ENCODE assay signal across 9 cellular contexts in the genomic region with DNA sequence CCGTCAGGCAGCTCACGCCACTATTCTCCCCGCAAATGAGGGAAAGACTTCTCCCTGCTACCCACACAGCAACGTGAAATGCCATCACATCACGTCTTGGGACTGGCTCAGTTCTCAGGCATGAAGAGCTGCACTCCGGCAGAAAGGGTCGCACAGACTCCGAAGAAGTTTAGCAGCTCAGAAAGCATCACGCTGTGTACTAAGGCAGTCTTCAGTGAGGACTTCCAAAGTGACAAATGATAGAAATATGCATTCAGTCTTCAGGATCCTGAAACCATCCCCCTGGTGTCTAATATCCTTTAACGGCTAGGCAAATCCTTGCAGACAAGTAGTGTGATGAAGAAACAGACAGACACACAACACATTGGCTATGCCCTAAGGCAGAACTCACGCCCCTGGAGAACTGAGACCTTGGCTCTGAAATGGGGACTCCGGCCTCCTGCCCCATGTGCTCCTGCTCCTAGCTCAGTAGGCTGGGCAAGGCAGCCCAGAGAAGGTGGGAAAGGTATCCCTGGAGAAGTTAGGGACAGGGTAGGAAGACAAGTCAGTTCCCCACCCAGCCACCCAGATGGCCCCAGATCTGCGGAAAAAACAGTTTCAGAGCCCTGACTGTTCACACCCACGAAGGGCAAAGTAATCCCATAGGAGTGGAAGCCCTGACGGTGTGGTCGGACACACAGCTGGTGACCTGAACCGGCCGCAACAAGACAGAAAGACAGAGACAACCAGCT. TPM values are rescaled to one million over a fixed set of nuclear protein-coding genes. Genes with fewer than 3 reads are reported as not detected.
DNase-seq lines count a peak whose midpoint lies in the region; ATAC-seq, FAIRE-seq and TF ChIP-seq lines count a peak whose summit lies in the region.
"Had no signal": no experiment of that assay in that cellular context is flagged by ENCODE, and none has a peak within 500 bp of the region (broad histone marks: within the 10 kb centered on the region; RNA-seq: fewer than 3 reads in every experiment).

No MANE protein-coding gene starts in this region.

- no peak overlapping the region for H3K23ac ChIP-seq in H1 (ENCODE audit: insufficient read length)

- no peak overlapping the region for H2BK5ac ChIP-seq in H1 (ENCODE audit: low read depth, low read length)

- H3K4me2 ChIP-seq in Karpas-422 (ENCODE audit: low read depth, low read length, poor library complexity, severe bottlenecking) = peak overlapping the region; percentile 73
- peak overlapping the region; percentile 92 to 99 for H3K4me2 ChIP-seq in H1 (ENCODE audit: insufficient read depth in 1 of 2, low read depth in 2 of 2, low read length in 2 of 2)
- H3K4me2 ChIP-seq in neural cell (ENCODE audit: low read length) = peak overlapping the region; percentile 97

- H3K14ac ChIP-seq in H1 (ENCODE audit: insufficient read length) = no peak overlapping the region

- no peak overlapping the region for H4K91ac ChIP-seq in H1 (replicated peaks; ENCODE audit: insufficient read length, low read length)

- no peak overlapping the region for H2BK120ac ChIP-seq in H1 (replicated peaks; ENCODE audit: low read depth, low read length)

- H3K27me3 ChIP-seq in Karpas-422 (ENCODE audit: low read length) (no peaks in the 10 kb centered on the region), H1 (replicated peaks in 1 of 4; ENCODE audit: control insufficient read depth in 3 of 4, extremely low read depth in 1 of 4, insufficient read depth in 3 of 4, low read length in 3 of 4) (peaks cover 0 to 28% (median 15%) of the 10 kb centered on the region in 4 experiments; a peak in 5 of 7 replicates), neural cell (ENCODE audit: insufficient read depth, low read depth, low read length) (no peaks in the 10 kb centered on the region)

- WGBS in H1 (ENCODE audit: extremely low coverage in 1 of 2, insufficient coverage in 1 of 2, insufficient read length in 1 of 2, insufficient replicate concordance in 2 of 2, low coverage in 1 of 2, low lambda C conversion rate in 2 of 2, missing lambda C conversion rate in 1 of 2), 2 experiments = 52% methylated on average over 17 of the region's 18 CpGs; no CpG with 5 or more reads in 1 of the 2 experiments

- CTCF ChIA-PET in H1 (lab: Charles Lee; ENCODE audit: partially characterized antibody) = interaction anchor here (0.9 to 5.2 kb wide), 28 partner anchors 10 to 874 kb away, joined by 3 to 30 read pairs (median 5); no protein-coding TSS in a partner anchor

- peaks cover 26 to 37% of the 10 kb centered on the region in 2 donors for H3K36me3 Mint-ChIP-seq in CD14-positive monocyte

- no peak overlapping the region for H3K4ac ChIP-seq in H1 (replicated peaks; ENCODE audit: insufficient read length, low read depth, low read length)

- peak overlapping the region; percentile 72 for H3K27ac ChIP-seq in Karpas-422 (ENCODE audit: low read length)
- no peak overlapping the region for H3K27ac ChIP-seq in H1 (ENCODE audit: low read depth, low read length)
- H3K27ac ChIP-seq in neural cell (ENCODE audit: low read length) = no peak overlapping the region

- no peak overlapping the region for H2BK15ac ChIP-seq in H1 (ENCODE audit: low read length)

- H3K36me3 ChIP-seq in Karpas-422 (ENCODE audit: insufficient read depth, low read length) = peaks cover 9% of the 10 kb centered on the region
- no peaks in the 10 kb centered on the region for H3K36me3 ChIP-seq in H1 (ENCODE audit: control insufficient read depth in 2 of 4, insufficient read depth in 4 of 4, low read length in 3 of 4)
- no peaks in the 10 kb centered on the region for H3K36me3 ChIP-seq in neural cell (ENCODE audit: insufficient read depth, low read length)

- peak overlapping the region; percentile 72 for H3K9ac ChIP-seq in Karpas-422 (ENCODE audit: low read length)
- H3K9ac ChIP-seq in H1 (replicated peaks in 1 of 4; ENCODE audit: extremely low read depth in 1 of 4, low read depth in 3 of 4, low read length in 3 of 4) = no peak overlapping the region; a peak in 1 of 7 replicates
- peak overlapping the region; percentile 76 for H3K9ac ChIP-seq in neural cell (ENCODE audit: low read length)

- peaks cover 53% of the 10 kb centered on the region for H3K4me1 Mint-ChIP-seq in CD14-positive monocyte

- H3F3A ChIP-seq in neural cell (ENCODE audit: insufficient read depth, low read length, poor library complexity, severe bottlenecking) = no peaks in the 10 kb centered on the region

- FAIRE-seq in H1 (lab: Jason Lieb, UNC) = no peak
- FAIRE-seq: K562 had no signal

- H4K8ac ChIP-seq in H1 (ENCODE audit: extremely low read depth, insufficient read depth, low read length) = no peak overlapping the region

- peak overlapping the region; percentile 48 to 89 (median 85) for H3K27ac Mint-ChIP-seq in CD14-positive monocyte

- no peaks in the 10 kb centered on the region; the same call in 1 of the 2 replicates for H3K79me1 ChIP-seq in H1 (ENCODE audit: low read depth, low read length)

- TF ChIP-seq EP300 in H1 (IDR thresholded peaks at IDR 0.05; ENCODE audit: borderline replicate concordance in 1 of 2, low read depth in 2 of 2, low read length in 2 of 2) = no peak
- TF ChIP-seq EP300 in neural cell (conservative IDR thresholded peaks at IDR 0.05; ENCODE audit: poor library complexity, severe bottlenecking) = no peak

- H3K23me2 ChIP-seq in H1 (ENCODE audit: low read depth, low read length) = peaks cover 14% of the 10 kb centered on the region

- no peak for TF ChIP-seq CTCF in CD14-positive monocyte (IDR thresholded peaks at IDR 0.05)
- TF ChIP-seq CTCF in H1 (IDR thresholded peaks at IDR 0.05; ENCODE audit: control extremely low read depth in 1 of 3, insufficient read depth in 1 of 3, low read depth in 1 of 3, low read length in 3 of 3) = no peak
- no peak for TF ChIP-seq CTCF in neural cell (IDR thresholded peaks at IDR 0.05; ENCODE audit: poor library complexity, severe bottlenecking)

- no peak overlapping the region; the same call in 1 of the 2 replicates for H3K18ac ChIP-seq in H1 (ENCODE audit: extremely low read depth, low read length)

- TF ChIP-seq RAD21 in H1 (IDR thresholded peaks at IDR 0.05 in 1 of 2, conservative IDR thresholded peaks at IDR 0.05 in 1 of 2; ENCODE audit: low read depth in 2 of 2, low read length in 2 of 2) (no peak), neural cell (conservative IDR thresholded peaks at IDR 0.05) (no peak)

- H3K27me3 Mint-ChIP-seq in CD14-positive monocyte (ENCODE audit: low read depth in 3 of 3) = peaks cover 14 to 20% (median 17%) of the 10 kb centered on the region in 3 donors

- H3K9me2 ChIP-seq in Karpas-422 (replicated peaks; ENCODE audit: insufficient read depth, low read length) = no peaks in the 10 kb centered on the region
- H3K9me2 ChIP-seq in neural cell (ENCODE audit: insufficient read depth, low read length) = no peaks in the 10 kb centered on the region

- peak overlapping the region; percentile 27; the same call in 1 of the 2 replicates for H2BK12ac ChIP-seq in H1 (ENCODE audit: low read depth, low read length)

- H3K56ac ChIP-seq in H1 (replicated peaks; ENCODE audit: insufficient read length, low read depth, low read length) = no peak overlapping the region

- H2AFZ ChIP-seq in Karpas-422 (ENCODE audit: low read length) (no peak overlapping the region), H1 (ENCODE audit: low read length) (no peak overlapping the region), neural cell (ENCODE audit: low read depth, low read length) (no peak overlapping the region)

- intact Hi-C loops in CD14-positive monocyte (cut with micrococcal nuclease) = loop anchor here in 1 of 2 donors (10.0 kb wide), 1 partner anchor 54 kb away; no protein-coding TSS in a partner anchor

- H4K5ac ChIP-seq in H1 (ENCODE audit: insufficient read length, low read depth, low read length) = no peak overlapping the region

- peaks cover 0 to 3% (median 0%) of the 10 kb centered on the region in 7 donors for H3K9me3 Mint-ChIP-seq in CD14-positive monocyte

- no peak overlapping the region for H2AK5ac ChIP-seq in H1 (ENCODE audit: low read depth, low read length)

- peaks cover 28% of the 10 kb centered on the region for H3K79me2 ChIP-seq in Karpas-422 (ENCODE audit: low read length)
- peaks cover 0 to 45% of the 10 kb centered on the region in 2 experiments; a peak in 2 of 4 replicates for H3K79me2 ChIP-seq in H1 (ENCODE audit: control insufficient read depth in 1 of 2, insufficient read depth in 2 of 2, low read length in 2 of 2)
- peaks cover 48% of the 10 kb centered on the region for H3K79me2 ChIP-seq in neural cell (replicated peaks; ENCODE audit: insufficient read depth, low read length)

- peaks cover 10% of the 10 kb centered on the region; the same call in 1 of the 2 replicates for H4K20me1 ChIP-seq in Karpas-422 (ENCODE audit: insufficient read depth, low read depth, low read length)
- peaks cover 10 to 12% of the 10 kb centered on the region in 2 experiments for H4K20me1 ChIP-seq in H1 (replicated peaks in 1 of 2; ENCODE audit: control insufficient read depth in 1 of 2, insufficient read depth in 2 of 2, low read length in 2 of 2)
- no peaks in the 10 kb centered on the region for H4K20me1 ChIP-seq in neural cell (ENCODE audit: insufficient read depth)

- H3K4me3 ChIP-seq in Karpas-422 (ENCODE audit: low read length) (peak overlapping the region; percentile 93), H1 (ENCODE audit: extremely low read depth in 1 of 4, insufficient read depth in 2 of 4, low read depth in 3 of 4, low read length in 4 of 4) (peak overlapping the region; percentile 59 to 79 (median 72); a peak in 7 of 8 replicates), neural cell (ENCODE audit: low read length) (peak overlapping the region; percentile 75)
- H3K4me3 ChIP-seq: K562 had no signal

- ATAC-seq in GM18867 (IDR thresholded peaks at IDR 0.05; ENCODE audit: unreplicated experiment) (no peak), GM21381 (IDR thresholded peaks at IDR 0.05; ENCODE audit: unreplicated experiment) (no peak)
- ATAC-seq: K562 had no signal

- H3K9me3 ChIP-seq in Karpas-422 (ENCODE audit: low read length) = no peaks in the 10 kb centered on the region
- no peaks in the 10 kb centered on the region for H3K9me3 ChIP-seq in H1 (ENCODE audit: insufficient read depth in 2 of 2, low read depth in 1 of 2, low read length in 1 of 2)
- no peaks in the 10 kb centered on the region for H3K9me3 ChIP-seq in neural cell (ENCODE audit: low read length)

- no peak for TF ChIP-seq POLR2A in H1 (IDR thresholded peaks at IDR 0.05; ENCODE audit: control extremely low read depth in 1 of 2, low read depth in 2 of 2, low read length in 2 of 2)

- H3K4me1 ChIP-seq in Karpas-422 (ENCODE audit: low read length) = peaks cover 54% of the 10 kb centered on the region
- H3K4me1 ChIP-seq in H1 (replicated peaks in 1 of 4; ENCODE audit: control insufficient read depth in 3 of 4, insufficient read depth in 4 of 4, low read length in 3 of 4) = peaks cover 13 to 35% (median 21%) of the 10 kb centered on the region in 4 experiments; a peak in 6 of 7 replicates

- H3K4me3 Mint-ChIP-seq in CD14-positive monocyte = peak overlapping the region; percentile 96 to 98

- H2BK20ac ChIP-seq in H1 (ENCODE audit: low read length) = 0 out of 2 replicates have a peak overlapping the region, but pooled peaks have one; percentile 52

- POLR2A ChIA-PET in H1 (lab: Charles Lee; ENCODE audit: partially characterized antibody) = interaction anchor here (1.0 kb wide), 1 partner anchor 11 kb away, joined by 3 read pairs; no protein-coding TSS in a partner anchor

- DNase-seq in CD14-positive monocyte (ENCODE audit: low spot score) = no peak
- DNase-seq in Karpas-422 = peak; percentile 73
- no peak for DNase-seq in H1 (ENCODE audit: low read depth in 1 of 2, low spot score in 2 of 2)
- DNase-seq in NCI-H2107 (lab: John Stamatoyannopoulos, UW) = no peak
- no peak for DNase-seq in A172 (ENCODE audit: low spot score)

RNA-seq across cellular contexts. Expression of gene XYLT1, which starts 1.6 kb away (rescaled TPM):
- polyA plus RNA-seq in CD14-positive monocyte (1 to 10 TPM in 1 of 2 donors, under 1 TPM in 1; 0.51 to 1.6 TPM), H1 (2011; rRNA removed) (6.6 and 8.5 TPM in 2 replicates), neural cell (3.3 and 4.5 TPM in 2 replicates)
- 11.8 and 12.2 TPM in 2 replicates for total RNA-seq in Karpas-422 (2014; rRNA removed; shearing (Covaris generic); ENCODE audit: low replicate concordance)
- 22.1 and 25.4 TPM in 2 replicates for total RNA-seq in H1 (2021; fragmentation: NEBNext Ultra II Directional; extraction: Animal tissue kit (Norgen Biotek cat#: 25700))
- 7.4 TPM for polyA plus RNA-seq in H1 (2011; cell fraction: cytosol; rRNA removed)
- 22.6 TPM for polyA plus RNA-seq in H1 (2011; cell fraction: nucleus; rRNA removed)
- 7.1 to 10.2 TPM (median 9.6 TPM) in 4 replicates for polyA plus RNA-seq in H1 (2012, experiment 1 of 2)
- polyA plus RNA-seq in H1 (2012, experiment 2 of 2) = 3.5 TPM
- 10.9 TPM for polyA plus RNA-seq in H1 (2013, experiment 1 of 2)
- 11.8 TPM for polyA plus RNA-seq in H1 (2013, experiment 2 of 2)
- polyA minus RNA-seq in H1 (2011; rRNA and poly(A)+ RNA removed) = 40.6 and 63.3 TPM in 2 replicates
- polyA minus RNA-seq in H1 (2011; cell fraction: cytosol; rRNA and poly(A)+ RNA removed) = 26.4 TPM
- 40.7 TPM for polyA minus RNA-seq in H1 (2011; cell fraction: nucleus; rRNA and poly(A)+ RNA removed)
- polyA minus RNA-seq in neural cell = 20.7 and 25.6 TPM in 2 replicates
- total RNA-seq in A172 (2014; rRNA removed; shearing (Covaris generic)) = not detected in 2 replicates

Comparison
In these comparisons a context has a peak if more than half of its experiments do, and no peak if none do; other contexts are left out.
1. H3K9ac ChIP-seq: peak in Karpas-422 (single experiment) and neural cell (single experiment); none in H1 (0 of 4).
2. RNA of gene XYLT1, which starts 1.6 kb away (total RNA-seq): 22.1 to 25.4 TPM in H1 and 11.8 to 12.2 TPM in Karpas-422; not detected in A172; every median in the first group is over 10 times any median in the second.
3. Peak in every context shown above with its lines, with median percentiles within 50 percentile points of each other: H3K4me2 ChIP-seq and H3K4me3 ChIP-seq.